ENCODE assay signal across 12 cellular contexts in the genomic region with DNA sequence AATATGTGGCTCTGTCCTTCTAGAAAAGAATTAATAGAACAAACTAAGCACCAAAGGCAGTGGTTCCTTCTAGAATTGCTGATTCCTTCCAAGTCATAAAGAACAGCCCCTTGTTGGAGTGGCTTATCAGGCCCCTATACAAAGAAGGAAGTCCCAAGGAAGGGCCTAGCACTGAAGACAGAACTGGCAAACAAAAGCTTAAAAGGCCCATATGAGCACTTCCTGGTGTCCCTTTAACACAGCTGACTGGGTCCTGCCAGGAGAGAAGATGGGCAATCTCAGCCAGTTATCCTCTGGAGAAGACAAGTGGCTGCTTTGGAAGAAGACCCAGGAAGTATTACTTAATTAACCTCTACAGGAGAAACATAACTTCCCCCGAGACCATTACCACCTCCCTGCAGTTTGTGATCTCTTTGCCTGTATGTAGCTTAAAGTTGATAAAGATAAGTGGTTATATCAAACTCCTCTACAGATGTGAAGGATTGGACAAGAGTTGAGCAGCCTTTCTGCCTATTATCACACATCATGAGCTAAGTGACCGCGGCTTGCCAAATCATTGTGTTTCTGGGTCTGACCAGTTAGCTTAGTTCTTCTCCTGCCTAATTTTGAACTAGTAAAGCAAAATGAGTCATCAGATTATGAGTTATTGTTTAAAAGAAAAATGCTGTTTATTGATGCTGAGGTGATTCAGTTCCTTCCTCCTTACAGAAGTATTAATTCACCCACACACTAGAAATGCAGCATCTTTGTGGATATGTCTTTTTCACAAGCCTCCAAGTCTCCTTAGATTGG. TPM values are rescaled to one million over a fixed set of nuclear protein-coding genes. Genes with fewer than 3 reads are reported as not detected.
DNase-seq lines count a peak whose midpoint lies in the region; ATAC-seq and TF ChIP-seq lines count a peak whose summit lies in the region.
"Had no signal": no experiment of that assay in that cellular context is flagged by ENCODE, and none has a peak within 500 bp of the region (broad histone marks: within the 10 kb centered on the region; RNA-seq: fewer than 3 reads in every experiment).

No MANE protein-coding gene starts in this region.

- H3K36me3 ChIP-seq in HEK293 (ENCODE audit: control insufficient read depth in 2 of 2, insufficient read depth in 1 of 2, low read length in 2 of 2) (no peaks in the 10 kb centered on the region; a peak in 1 of 3 replicates), right atrium auricular region (no peaks in the 10 kb centered on the region)
- H3K36me3 ChIP-seq: cardiac muscle cell, pancreas had no signal

- ATAC-seq in activated T-helper 17 cell treated with anti-CD3 and anti-CD28 coated beads, Interleukin-2, amount 50 U/mL, for 72 hours (replicated peaks), result peak; percentile 93
- ATAC-seq in GM21515 (IDR thresholded peaks at IDR 0.05; ENCODE audit: unreplicated experiment), result no peak

- CTCF ChIA-PET in AG04450 (lab: Charles Lee) (interaction anchor here (2.2 to 3.6 kb wide), 2 partner anchors 21 to 73 kb away, joined by 8 to 14 read pairs; no protein-coding TSS in a partner anchor), HEK293 (lab: Yijun Ruan, JAX) (interaction anchor here (1.2 to 1.9 kb wide), 3 partner anchors 14 to 22 kb away, joined by 3 to 8 read pairs (median 4); a partner anchor contains a TSS)

- no peak for TF ChIP-seq CTCF in AG04450 (IDR thresholded peaks at IDR 0.05; ENCODE audit: low read depth, low read length)
- no peak for TF ChIP-seq CTCF in HEK293 (tag by site-specific recombination; IDR thresholded peaks at IDR 0.05)
- no peak for TF ChIP-seq CTCF in right atrium auricular region (IDR thresholded peaks at IDR 0.05)
- TF ChIP-seq CTCF in glutamatergic neuron (IDR thresholded peaks at IDR 0.05; ENCODE audit: partially characterized antibody, unreplicated experiment), result no peak
- TF ChIP-seq CTCF in chondrocyte (IDR thresholded peaks at IDR 0.05), result no peak
- no peak for TF ChIP-seq CTCF in dorsolateral prefrontal cortex (IDR thresholded peaks at IDR 0.05 in 54 of 56, conservative IDR thresholded peaks at IDR 0.05 in 2 of 56; ENCODE audit: low read depth in 1 of 56, partially characterized antibody in 56 of 56)

- no peak overlapping the region for H3K4me3 ChIP-seq in AG04450 (ENCODE audit: low read depth, low read length)
- H3K4me3 ChIP-seq in HEK293 (ENCODE audit: low read depth, low read length), result no peak overlapping the region
- no peak overlapping the region for H3K4me3 ChIP-seq in right atrium auricular region
- H3K4me3 ChIP-seq in dorsolateral prefrontal cortex, result no peak overlapping the region
- H3K4me3 ChIP-seq: cardiac muscle cell, pancreas had no signal

- peaks cover 13% of the 10 kb centered on the region for H3K4me1 Mint-ChIP-seq in activated T-helper 17 cell treated with anti-CD3 and anti-CD28 coated beads, Interleukin-2, amount 50 U/mL, for 72 hours
- H3K4me1 Mint-ChIP-seq in glutamatergic neuron (ENCODE audit: low read depth, unreplicated experiment), result no peaks in the 10 kb centered on the region
- H3K4me1 Mint-ChIP-seq in chondrocyte (ENCODE audit: low read depth), result peaks cover 24% of the 10 kb centered on the region

- DNase-seq in AG04450 (ENCODE audit: low read depth, low spot score) (no peak), right atrium auricular region (ENCODE audit: low spot score) (no peak), glutamatergic neuron (no peak), chondrocyte (ENCODE audit: low spot score) (no peak), dorsolateral prefrontal cortex (no peak)
- DNase-seq: activated CD4-positive, alpha-beta T cell treated with anti-CD3 and anti-CD28 coated beads for 48 hours; pancreas had no signal

- H3K9me3 ChIP-seq in AG04450 (ENCODE audit: control insufficient read depth, insufficient read depth, low read length) (no peaks in the 10 kb centered on the region), HEK293 (ENCODE audit: control insufficient read depth, insufficient read depth, low read depth, low read length) (no peaks in the 10 kb centered on the region), right atrium auricular region (no peaks in the 10 kb centered on the region)
- H3K9me3 ChIP-seq: pancreas had no signal

- intact Hi-C loops in dorsolateral prefrontal cortex (cut with DNase I), result no loop called here

- H3K4me1 ChIP-seq in HEK293 (ENCODE audit: control insufficient read depth, insufficient read depth, low read length) (no peaks in the 10 kb centered on the region), right atrium auricular region (peaks cover 0 to 20% of the 10 kb centered on the region in 2 donors)
- H3K4me1 ChIP-seq: pancreas had no signal

- no peaks in the 10 kb centered on the region for H3K27me3 ChIP-seq in AG04450 (ENCODE audit: control insufficient read depth, insufficient read depth, low read length)
- H3K27me3 ChIP-seq in right atrium auricular region, result no peaks in the 10 kb centered on the region
- H3K27me3 ChIP-seq in dorsolateral prefrontal cortex, result no peaks in the 10 kb centered on the region
- H3K27me3 ChIP-seq: cardiac muscle cell, pancreas had no signal

- H3K27ac Mint-ChIP-seq in activated T-helper 17 cell treated with anti-CD3 and anti-CD28 coated beads, Interleukin-2, amount 50 U/mL, for 72 hours, result peak overlapping the region; percentile 78
- H3K27ac Mint-ChIP-seq in glutamatergic neuron (ENCODE audit: unreplicated experiment) (no peak overlapping the region), chondrocyte (ENCODE audit: unreplicated experiment) (no peak overlapping the region)

- peak overlapping the region; percentile 12 for H3K27ac ChIP-seq in AG04450 (ENCODE audit: low read depth, low read length)
- H3K27ac ChIP-seq in HEK293 (ENCODE audit: extremely low read depth, low read depth, low read length), result no peak overlapping the region
- peak overlapping the region; percentile 39 to 48 for H3K27ac ChIP-seq in right atrium auricular region
- H3K27ac ChIP-seq in dorsolateral prefrontal cortex, result peak overlapping the region in 10 of 59 donors; percentile 1 to 60 (median 36)
- H3K27ac ChIP-seq: cardiac muscle cell had no signal

- POLR2A ChIA-PET in AG04450 (lab: Yijun Ruan, JAX) (interaction anchor here (0.6 to 2.6 kb wide), 5 partner anchors 13 to 57 kb away, joined by 3 to 7 read pairs (median 3); a partner anchor contains a TSS), HEK293 (lab: Yijun Ruan, JAX) (interaction anchor here (0.9 kb wide), 1 partner anchor 14 kb away, joined by 3 read pairs; a partner anchor contains a TSS)

- H3K9me3 Mint-ChIP-seq in activated T-helper 17 cell treated with anti-CD3 and anti-CD28 coated beads, Interleukin-2, amount 50 U/mL, for 72 hours, result no peaks in the 10 kb centered on the region
- H3K9me3 Mint-ChIP-seq in glutamatergic neuron (ENCODE audit: unreplicated experiment) (peaks cover 1% of the 10 kb centered on the region), chondrocyte (ENCODE audit: low read depth) (no peaks in the 10 kb centered on the region)

- H3K27me3 Mint-ChIP-seq in activated T-helper 17 cell treated with anti-CD3 and anti-CD28 coated beads, Interleukin-2, amount 50 U/mL, for 72 hours, result no peaks in the 10 kb centered on the region
- no peaks in the 10 kb centered on the region for H3K27me3 Mint-ChIP-seq in glutamatergic neuron (ENCODE audit: unreplicated experiment)
- no peaks in the 10 kb centered on the region for H3K27me3 Mint-ChIP-seq in chondrocyte (ENCODE audit: low read depth)

- H3K4me3 Mint-ChIP-seq in activated T-helper 17 cell treated with anti-CD3 and anti-CD28 coated beads, Interleukin-2, amount 50 U/mL, for 72 hours, result peak overlapping the region; percentile 15
- H3K4me3 Mint-ChIP-seq in glutamatergic neuron (ENCODE audit: unreplicated experiment) (no peak overlapping the region), chondrocyte (ENCODE audit: unreplicated experiment) (no peak overlapping the region)

- no peaks in the 10 kb centered on the region for H3K36me3 Mint-ChIP-seq in activated T-helper 17 cell treated with anti-CD3 and anti-CD28 coated beads, Interleukin-2, amount 50 U/mL, for 72 hours (ENCODE audit: low read depth)
- H3K36me3 Mint-ChIP-seq in glutamatergic neuron (ENCODE audit: unreplicated experiment) (no peaks in the 10 kb centered on the region), chondrocyte (ENCODE audit: low read depth) (no peaks in the 10 kb centered on the region)

TF ChIP-seq in HEK293, 187 proteins besides CTCF, POLR2A, EP300 and RAD21 (continues in another document):
- 0 out of 2 replicates have a peak, but pooled peaks have one; percentile 21 for TF ChIP-seq ZNF335 (tag by site-specific recombination; conservative IDR thresholded peaks at IDR 0.05)

RNA-seq across cellular contexts. Expression of a gene that starts 13.3 kb away (rescaled TPM):
- 50.6 and 66.9 TPM in 2 replicates for polyA plus RNA-seq in AG04450 (2011; rRNA removed)
- polyA minus RNA-seq in AG04450 (2011; rRNA and poly(A)+ RNA removed), result 44.3 and 61.7 TPM in 2 replicates
- 100 to 1,000 TPM; 360 to 423 TPM for total RNA-seq in activated T-helper 17 cell treated with anti-CD3 and anti-CD28 coated beads, Interleukin-2, amount 50 U/mL, for 72 hours
- total RNA-seq in right atrium auricular region (100 to 1,000 TPM in 1 of 2 donors, 10 to 100 TPM in 1; 80.0 to 123 TPM), glutamatergic neuron (ENCODE audit: unreplicated experiment) (not detected), chondrocyte (26.6 to 59.2 TPM (median 58.4 TPM) in 3 replicates), dorsolateral prefrontal cortex (10 to 100 TPM in 68 of 120 experiments, 1 to 10 TPM in 52; 3.2 to 24.7 (median 10.5) TPM)

RNA-seq across cellular contexts. Expression of a gene that starts 25.0 kb away (rescaled TPM):
- polyA plus RNA-seq in AG04450 (2011; rRNA removed), result not detected in 2 replicates
- polyA minus RNA-seq in AG04450 (2011; rRNA and poly(A)+ RNA removed), result not detected in 2 replicates
- under 1 TPM; 0.54 to 0.90 TPM for total RNA-seq in activated T-helper 17 cell treated with anti-CD3 and anti-CD28 coated beads, Interleukin-2, amount 50 U/mL, for 72 hours
- not detected for total RNA-seq in right atrium auricular region
- not detected for total RNA-seq in glutamatergic neuron (ENCODE audit: unreplicated experiment)
- total RNA-seq in chondrocyte, result not detected in 3 replicates
- not detected for total RNA-seq in dorsolateral prefrontal cortex
- total RNA-seq: cardiac muscle cell, Daoy, pancreas had no signal
- polyA plus RNA-seq: cardiac muscle cell, pancreas had no signal

RNA-seq across cellular contexts. Expression of a gene that starts 33.3 kb away (rescaled TPM):
- polyA plus RNA-seq in AG04450 (2011; rRNA removed), result 0.82 and 1.1 TPM in 2 replicates
- polyA minus RNA-seq in AG04450 (2011; rRNA and poly(A)+ RNA removed), result 0.64 and 0.91 TPM in 2 replicates
- total RNA-seq in activated T-helper 17 cell treated with anti-CD3 and anti-CD28 coated beads, Interleukin-2, amount 50 U/mL, for 72 hours, result 1 to 10 TPM; 3.3 to 4.1 TPM
- total RNA-seq in right atrium auricular region (10 to 100 TPM; 30.1 to 35.4 TPM), glutamatergic neuron (ENCODE audit: unreplicated experiment) (not detected), chondrocyte (0.62 TPM in 1 of 3 replicates, not detected in the others), dorsolateral prefrontal cortex (10 to 100 TPM in 2 of 120 experiments, 1 to 10 TPM in 105, under 1 TPM in 4, not detected in 9; 0.47 to 14.0 (median 3.3) TPM)
- total RNA-seq: cardiac muscle cell had no signal

RNA-seq across cellular contexts. Expression of a gene that starts 56.5 kb away (rescaled TPM):
- 12.7 and 17.7 TPM in 2 replicates for polyA plus RNA-seq in AG04450 (2011; rRNA removed)
- 9.1 and 9.9 TPM in 2 replicates for polyA minus RNA-seq in AG04450 (2011; rRNA and poly(A)+ RNA removed)
- total RNA-seq in activated T-helper 17 cell treated with anti-CD3 and anti-CD28 coated beads, Interleukin-2, amount 50 U/mL, for 72 hours, result 10 to 100 TPM; 23.4 to 41.5 TPM
- 1 to 10 TPM; 5.9 to 8.5 TPM for total RNA-seq in right atrium auricular region
- total RNA-seq in glutamatergic neuron (ENCODE audit: unreplicated experiment), result 55.9 TPM
- 17.4 to 27.0 TPM (median 25.6 TPM) in 3 replicates for total RNA-seq in chondrocyte
- 10 to 100 TPM; 26.6 to 69.5 (median 49.7) TPM for total RNA-seq in dorsolateral prefrontal cortex
